ENCODE assay signal across 13 cellular contexts in the genomic region with DNA sequence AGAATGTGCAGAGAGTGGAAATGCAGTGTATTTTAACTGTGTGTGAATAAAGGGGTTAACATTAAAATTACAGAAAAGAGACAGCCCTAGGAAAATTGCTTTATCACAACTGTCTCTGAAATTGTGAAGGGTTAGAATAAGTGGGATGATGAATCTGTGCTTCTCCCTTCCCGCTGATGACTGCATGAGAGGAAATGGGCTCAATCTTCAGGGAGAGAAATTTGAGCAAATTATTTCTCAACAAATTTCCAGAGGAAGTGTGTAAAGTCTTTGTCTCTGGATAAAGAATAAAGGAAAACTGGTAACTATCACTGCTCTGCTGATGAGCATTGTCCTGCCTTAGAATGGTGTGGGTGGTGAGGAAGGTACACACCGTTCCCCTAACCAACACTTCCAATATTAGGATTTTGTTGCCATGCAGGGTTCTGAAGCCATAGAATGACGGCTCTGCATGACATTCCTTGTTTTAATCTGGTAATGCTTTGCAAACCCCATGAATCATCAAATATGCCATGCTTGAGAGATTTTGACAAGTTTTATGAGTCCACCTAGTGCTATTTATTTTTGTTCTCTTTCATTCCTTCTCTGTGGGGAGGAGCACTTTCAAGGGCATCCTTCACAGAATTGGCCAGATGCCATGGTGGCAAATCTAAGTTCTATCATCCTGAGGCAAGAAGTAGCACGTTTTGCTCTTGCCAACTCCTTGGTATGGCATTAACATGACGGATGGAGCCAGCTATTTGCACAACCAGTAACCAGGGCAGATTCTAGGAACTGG.
DNase-seq lines count a peak whose midpoint lies in the region; ATAC-seq, FAIRE-seq and TF ChIP-seq lines count a peak whose summit lies in the region.
"Had no signal": no experiment of that assay in that cellular context is flagged by ENCODE, and none has a peak within 500 bp of the region (broad histone marks: within the 10 kb centered on the region; RNA-seq: fewer than 3 reads in every experiment).

No MANE protein-coding gene starts in this region.

- H3K79me2 ChIP-seq in astrocyte (ENCODE audit: insufficient read depth, low read length) (no peaks in the 10 kb centered on the region), keratinocyte (ENCODE audit: control insufficient read depth, insufficient read depth, low read length) (no peaks in the 10 kb centered on the region)

- H3K9me3 ChIP-seq in astrocyte (ENCODE audit: insufficient read depth, low read depth, low read length) (no peaks in the 10 kb centered on the region), keratinocyte (ENCODE audit: control insufficient read depth, low read depth, low read length) (no peaks in the 10 kb centered on the region)
- no peaks in the 10 kb centered on the region for H3K9me3 ChIP-seq in effector memory CD4-positive, alpha-beta T cell (ENCODE audit: control insufficient read depth, low read length)

- H3K4me1 ChIP-seq in astrocyte (ENCODE audit: insufficient read depth, low read length): peaks cover 10% of the 10 kb centered on the region
- H3K4me1 ChIP-seq in keratinocyte (ENCODE audit: control insufficient read depth, extremely low read depth, insufficient read depth, low read length): peaks cover 46% of the 10 kb centered on the region
- H3K4me1 ChIP-seq in effector memory CD4-positive, alpha-beta T cell (ENCODE audit: control insufficient read depth, insufficient read depth, low read length, poor library complexity, severe bottlenecking): no peaks in the 10 kb centered on the region

- TF ChIP-seq CTCF in astrocyte (IDR thresholded peaks at IDR 0.05; ENCODE audit: insufficient read depth, low read depth, low read length) (no peak), keratinocyte (optimal IDR thresholded peaks at IDR 0.05 in 1 of 3, IDR thresholded peaks at IDR 0.05 in 1 of 3, conservative IDR thresholded peaks at IDR 0.05 in 1 of 3; ENCODE audit: extremely low read depth in 1 of 3, insufficient read depth in 2 of 3, low read length in 3 of 3) (no peak)

- no peaks in the 10 kb centered on the region for H3K9me3 Mint-ChIP-seq in astrocyte (ENCODE audit: unreplicated experiment)

- H3K4me3 Mint-ChIP-seq in astrocyte (ENCODE audit: unreplicated experiment): no peak overlapping the region
- H3K4me3 Mint-ChIP-seq: neural crest cell had no signal

- H4K20me1 ChIP-seq in astrocyte (ENCODE audit: insufficient read depth, low read length) (no peaks in the 10 kb centered on the region), keratinocyte (ENCODE audit: control insufficient read depth, extremely low read depth, insufficient read depth, low read length) (no peaks in the 10 kb centered on the region)

- FAIRE-seq in astrocyte (lab: Jason Lieb, UNC) (peak; percentile 60), keratinocyte (lab: Jason Lieb, UNC) (peak; percentile 93)
- FAIRE-seq: GM18507 had no signal

- H3K36me3 ChIP-seq in astrocyte (ENCODE audit: insufficient read depth, low read length) (no peaks in the 10 kb centered on the region), keratinocyte (ENCODE audit: control insufficient read depth in 2 of 2, extremely low read depth in 1 of 2, insufficient read depth in 2 of 2, low read length in 2 of 2) (no peaks in the 10 kb centered on the region)
- H3K36me3 ChIP-seq in effector memory CD4-positive, alpha-beta T cell (ENCODE audit: control insufficient read depth, insufficient read depth, low read length): no peaks in the 10 kb centered on the region

- H3K27ac ChIP-seq in astrocyte (ENCODE audit: low read depth, low read length) (no peak overlapping the region), keratinocyte (ENCODE audit: control insufficient read depth, insufficient read depth, low read length) (peak overlapping the region; percentile 66)
- H3K27ac ChIP-seq in effector memory CD4-positive, alpha-beta T cell (ENCODE audit: insufficient read depth, low read length, poor library complexity, severe bottlenecking): no peak overlapping the region

- peaks cover 13% of the 10 kb centered on the region for H3K4me1 Mint-ChIP-seq in astrocyte (ENCODE audit: low read depth, unreplicated experiment)

- DNase-seq in AG20443 (ENCODE audit: low spot score): peak; percentile 12
- DNase-seq in NCI-H1417 (lab: John Stamatoyannopoulos, UW): peak; percentile 56 to 92 (median 89)
- peak; percentile 50 for DNase-seq in astrocyte (ENCODE audit: low read depth)
- peak; percentile 96 for DNase-seq in keratinocyte (ENCODE audit: low read depth, low spot score)
- no peak for DNase-seq in effector memory CD4-positive, alpha-beta T cell
- no peak for DNase-seq in activated CD8-positive, alpha-beta memory T cell treated with anti-CD3 and anti-CD28 coated beads, Interleukin-2, amount 50 U/mL, for 4 hours
- DNase-seq: AML-193; central memory CD4-positive, alpha-beta T cell; left colon had no signal

- no peaks in the 10 kb centered on the region for H3K27me3 Mint-ChIP-seq in astrocyte (ENCODE audit: low read depth, unreplicated experiment)

- H3K9me1 ChIP-seq in keratinocyte (ENCODE audit: control insufficient read depth, extremely low read depth, insufficient read depth, low read length): no peaks in the 10 kb centered on the region

- H3K4me2 ChIP-seq in astrocyte (ENCODE audit: low read length) (no peak overlapping the region), keratinocyte (ENCODE audit: control insufficient read depth, extremely low read depth, insufficient read depth, low read depth, low read length) (peak overlapping the region; percentile 17)

- H3K4me3 ChIP-seq in astrocyte (ENCODE audit: insufficient read depth, low read depth, low read length) (no peak overlapping the region), keratinocyte (ENCODE audit: control insufficient read depth in 2 of 3, extremely low read depth in 1 of 3, insufficient read depth in 2 of 3, low read depth in 1 of 3, low read length in 3 of 3) (no peak overlapping the region)
- H3K4me3 ChIP-seq in effector memory CD4-positive, alpha-beta T cell (ENCODE audit: insufficient read depth, low read depth, low read length, poor library complexity, severe bottlenecking): no peak overlapping the region

- H2AFZ ChIP-seq in astrocyte (ENCODE audit: low read depth, low read length) (no peak overlapping the region), keratinocyte (ENCODE audit: control insufficient read depth, low read length) (peak overlapping the region; percentile 2)

- dilution Hi-C loops in keratinocyte (cut with MboI; ENCODE audit: extremely low pct_ligation_motif_present, low sequenced_read_pairs): no loop called here

- H3K9ac ChIP-seq in astrocyte (ENCODE audit: low read length) (no peak overlapping the region), keratinocyte (ENCODE audit: control insufficient read depth, extremely low read depth, insufficient read depth, low read length) (no peak overlapping the region)

- H3K36me3 Mint-ChIP-seq in astrocyte (ENCODE audit: low read depth, unreplicated experiment): no peaks in the 10 kb centered on the region

- H3K27me3 ChIP-seq in astrocyte (ENCODE audit: insufficient read depth, low read length) (no peaks in the 10 kb centered on the region), keratinocyte (ENCODE audit: control insufficient read depth, extremely low read depth, insufficient read depth, low read length) (no peaks in the 10 kb centered on the region)
- no peaks in the 10 kb centered on the region for H3K27me3 ChIP-seq in effector memory CD4-positive, alpha-beta T cell (replicated peaks; ENCODE audit: control insufficient read depth, insufficient read depth, low read length, poor library complexity, severe bottlenecking)

- no peak overlapping the region for H3K27ac Mint-ChIP-seq in astrocyte (ENCODE audit: unreplicated experiment)

- ATAC-seq in GM18858 (IDR thresholded peaks at IDR 0.05; ENCODE audit: unreplicated experiment): no peak
- no peak for ATAC-seq in HG02763 (IDR thresholded peaks at IDR 0.05; ENCODE audit: unreplicated experiment)
- ATAC-seq: left colon had no signal

Comparison
In these comparisons a context has a peak if more than half of its experiments do, and no peak if none do; other contexts are left out.
1. DNase-seq: peak in AG20443 (single experiment), NCI-H1417 (3 of 3), astrocyte (single experiment) and keratinocyte (single experiment); none in effector memory CD4-positive, alpha-beta T cell (0 of 3) and activated CD8-positive, alpha-beta memory T cell treated with anti-CD3 and anti-CD28 coated beads, Interleukin-2, amount 50 U/mL, for 4 hours (single experiment).